In genomic region chr12:102481705-102482104, GRCh38 we compare ENCODE assay signal across 25 cellular contexts. TPM values are rescaled to one million over a fixed set of nuclear protein-coding genes. Genes with fewer than 3 reads are reported as not detected.
DNase-seq lines count a peak whose midpoint lies in the region; ATAC-seq and TF ChIP-seq lines count a peak whose summit lies in the region.
"Had no signal": no experiment of that assay in that cellular context is flagged by ENCODE, and none has a peak within 500 bp of the region (broad histone marks: within the 10 kb centered on the region; RNA-seq: fewer than 3 reads in every experiment).

No MANE protein-coding gene starts in this region.

- intact Hi-C loops in left ventricle myocardium inferior (cut with micrococcal nuclease) = loop anchor here (10.0 kb wide), 1 partner anchor 307 kb away; no protein-coding TSS in a partner anchor

- H3K9me3 ChIP-seq in subcutaneous abdominal adipose tissue (ENCODE audit: control insufficient read depth in 5 of 5, low read length in 5 of 5) = peaks cover 0 to 5% (median 0%) of the 10 kb centered on the region in 5 donors
- H3K9me3 ChIP-seq in left ventricle myocardium inferior (replicated peaks) = peaks cover 7% of the 10 kb centered on the region
- H3K9me3 ChIP-seq: lower lobe of right lung, neutrophil, Peyer's patch, tibial artery had no signal

- ATAC-seq in left lobe of liver = peak; percentile 57
- ATAC-seq in SK-N-SH treated with all-trans-retinoic acid at 6 μM for 48 hours = no peak
- ATAC-seq: activated CD8-positive, alpha-beta memory T cell treated with anti-CD3 and anti-CD28 coated beads, Interleukin-2, amount 10 ng/mL, durations not matched to agents 7 days and 5 days; HCT116; lower lobe of right lung; T-helper 17 cell had no signal

- peaks cover 2 to 50% (median 40%) of the 10 kb centered on the region in 5 donors for H3K4me1 ChIP-seq in subcutaneous abdominal adipose tissue (ENCODE audit: control insufficient read depth in 5 of 5, insufficient read depth in 5 of 5, low read length in 5 of 5)
- peaks cover 31% of the 10 kb centered on the region for H3K4me1 ChIP-seq in left ventricle myocardium inferior
- H3K4me1 ChIP-seq: foreskin keratinocyte had no signal

- H3K27ac ChIP-seq in subcutaneous abdominal adipose tissue (ENCODE audit: low read depth, low read length) (peak overlapping the region; percentile 93), left ventricle myocardium inferior (replicated peaks) (no peak overlapping the region)
- H3K27ac ChIP-seq: foreskin keratinocyte, lower lobe of right lung, neutrophil had no signal

- no peak for TF ChIP-seq CTCF in GM10266 (IDR thresholded peaks at IDR 0.05; ENCODE audit: control insufficient read depth, insufficient read depth, low read depth, missing control alignments)
- TF ChIP-seq CTCF in left ventricle myocardium inferior (IDR thresholded peaks at IDR 0.05; ENCODE audit: borderline replicate concordance) = no peak

- H3K36me3 ChIP-seq in subcutaneous abdominal adipose tissue (ENCODE audit: control insufficient read depth in 5 of 5, insufficient read depth in 5 of 5, low read length in 5 of 5) (no peaks in the 10 kb centered on the region), left ventricle myocardium inferior (no peaks in the 10 kb centered on the region)
- H3K36me3 ChIP-seq: lower lobe of right lung, neutrophil, Peyer's patch, tibial artery had no signal

- H3K9ac ChIP-seq in subcutaneous abdominal adipose tissue (ENCODE audit: low read length in 5 of 5) = peak overlapping the region in 1 of 5 donors; percentile 79

- H3K27me3 ChIP-seq in subcutaneous abdominal adipose tissue (ENCODE audit: control insufficient read depth in 5 of 5, insufficient read depth in 4 of 5, low read length in 5 of 5) (no peaks in the 10 kb centered on the region), left ventricle myocardium inferior (ENCODE audit: low read depth) (no peaks in the 10 kb centered on the region)
- H3K27me3 ChIP-seq: Peyer's patch, tibial artery had no signal

- DNase-seq in NCI-H748 (lab: John Stamatoyannopoulos, UW; ENCODE audit: unreplicated experiment) = peak; percentile 26
- no peak for DNase-seq in NCI-H748 treated with DMSO at 0.1 percent for 48 hours (lab: John Stamatoyannopoulos, UW)
- peak; percentile 58 for DNase-seq in NCI-H69 (lab: John Stamatoyannopoulos, UW)
- DNase-seq in left lobe of liver (ENCODE audit: low spot score) = no peak
- no peak for DNase-seq in GM10266 (ENCODE audit: extremely low spot score)
- no peak for DNase-seq in left ventricle myocardium inferior
- DNase-seq: activated CD4-positive, alpha-beta T cell treated with anti-CD3 and anti-CD28 coated beads for 4 hours; activated CD8-positive, alpha-beta memory T cell treated with anti-CD3 and anti-CD28 coated beads, Interleukin-2, amount 10 ng/mL, durations not matched to agents 7 days and 5 days; cerebellar nuclear complex; foreskin keratinocyte; islet precursor cell; lower lobe of right lung; NCI-H187 treated with DMSO at 0.1 percent for 48 hours; NCI-H446; NK-92 treated with Interleukin-12 subunit alpha and Interleukin-12 subunit beta, amount 100 ng/mL, for 24 hours; Peyer's patch; stimulated activated CD4-positive, alpha-beta T cell treated with anti-CD3 and anti-CD28 coated beads, Interleukin-2, amount 100 ng/mL, for 48 hours; stimulated activated naive CD4-positive, alpha-beta T cell; T-helper 17 cell; tibial artery had no signal

- H3K4me3 ChIP-seq in subcutaneous abdominal adipose tissue (ENCODE audit: low read depth in 1 of 5, low read length in 5 of 5) (peak overlapping the region in 1 of 5 donors; percentile 29), left ventricle myocardium inferior (no peak overlapping the region)
- H3K4me3 ChIP-seq: lower lobe of right lung, Peyer's patch, tibial artery had no signal

TF ChIP-seq in SK-N-SH treated with all-trans-retinoic acid at 6 μM for 48 hours, 23 proteins besides CTCF, POLR2A, EP300 and RAD21:
- TF ChIP-seq ZNF565 (CRISPR knock-in tag; conservative IDR thresholded peaks at IDR 0.05; ENCODE audit: low read depth) (no peak), ZNF70 (CRISPR knock-in tag; IDR thresholded peaks at IDR 0.05) (no peak), GLIS3 (CRISPR knock-in tag; IDR thresholded peaks at IDR 0.05) (no peak), PPARA (CRISPR knock-in tag; IDR thresholded peaks at IDR 0.05; ENCODE audit: borderline replicate concordance) (no peak), RARB (CRISPR knock-in tag; IDR thresholded peaks at IDR 0.05) (no peak), CREB5 (CRISPR knock-in tag; IDR thresholded peaks at IDR 0.05; ENCODE audit: low read depth) (no peak)

RNA-seq across cellular contexts. Expression of gene IGF1, which starts 1.3 kb away (rescaled TPM):
- total RNA-seq in left lobe of liver (37.3 TPM), left ventricle myocardium inferior (5.8 TPM)
- total RNA-seq: foreskin keratinocyte, HT1080, T-helper 17 cell had no signal

Comparison
In these comparisons a context has a peak if more than half of its experiments do, and no peak if none do; other contexts are left out.
1. DNase-seq: peak in NCI-H748 (single experiment) and NCI-H69 (single experiment); none in NCI-H748 treated with DMSO at 0.1 percent for 48 hours (single experiment), left lobe of liver (single experiment), GM10266 (single experiment) and left ventricle myocardium inferior (single experiment).